In the genomic region with DNA sequence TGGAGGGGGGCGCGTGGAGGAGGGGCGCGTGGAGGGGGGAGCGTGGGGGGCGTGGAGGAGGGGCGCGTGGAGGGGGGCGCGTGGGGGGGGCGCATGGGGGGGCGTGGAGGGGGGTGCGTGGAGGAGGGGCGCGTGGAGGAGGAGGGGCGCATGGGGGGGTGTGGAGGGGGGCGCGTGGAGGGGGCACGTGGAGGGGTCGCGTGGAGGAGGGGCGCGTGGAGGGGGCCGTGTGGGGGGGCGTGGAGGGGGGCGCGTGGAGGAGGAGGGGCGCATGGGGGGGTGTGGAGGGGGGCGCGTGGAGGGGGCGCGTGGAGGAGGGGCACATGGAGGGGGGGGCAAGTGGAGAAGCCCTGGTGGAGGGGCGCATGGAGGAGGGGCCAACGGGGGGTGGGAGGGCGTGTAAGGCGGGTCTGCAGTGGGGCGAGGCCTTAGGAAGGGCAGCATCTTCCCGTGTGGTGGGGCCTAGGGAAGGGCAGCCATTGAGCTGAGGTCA, we compare ENCODE assay signal across 1 cellular context.
TF ChIP-seq lines count a peak whose summit lies in the region.

No MANE protein-coding gene starts in this region.

TF ChIP-seq in SK-N-SH treated with all-trans-retinoic acid at 6 μM for 48 hours, 23 proteins besides CTCF, POLR2A, EP300 and RAD21:
- TF ChIP-seq, protein P1, sequence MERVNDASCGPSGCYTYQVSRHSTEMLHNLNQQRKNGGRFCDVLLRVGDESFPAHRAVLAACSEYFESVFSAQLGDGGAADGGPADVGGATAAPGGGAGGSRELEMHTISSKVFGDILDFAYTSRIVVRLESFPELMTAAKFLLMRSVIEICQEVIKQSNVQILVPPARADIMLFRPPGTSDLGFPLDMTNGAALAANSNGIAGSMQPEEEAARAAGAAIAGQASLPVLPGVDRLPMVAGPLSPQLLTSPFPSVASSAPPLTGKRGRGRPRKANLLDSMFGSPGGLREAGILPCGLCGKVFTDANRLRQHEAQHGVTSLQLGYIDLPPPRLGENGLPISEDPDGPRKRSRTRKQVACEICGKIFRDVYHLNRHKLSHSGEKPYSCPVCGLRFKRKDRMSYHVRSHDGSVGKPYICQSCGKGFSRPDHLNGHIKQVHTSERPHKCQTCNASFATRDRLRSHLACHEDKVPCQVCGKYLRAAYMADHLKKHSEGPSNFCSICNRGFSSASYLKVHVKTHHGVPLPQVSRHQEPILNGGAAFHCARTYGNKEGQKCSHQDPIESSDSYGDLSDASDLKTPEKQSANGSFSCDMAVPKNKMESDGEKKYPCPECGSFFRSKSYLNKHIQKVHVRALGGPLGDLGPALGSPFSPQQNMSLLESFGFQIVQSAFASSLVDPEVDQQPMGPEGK (CRISPR knock-in tag; IDR thresholded peaks at IDR 0.05; ENCODE audit: borderline replicate concordance): no peak
- TF ChIP-seq TSHZ2 (CRISPR knock-in tag; IDR thresholded peaks at IDR 0.05) (no peak), ZNF70 (CRISPR knock-in tag; IDR thresholded peaks at IDR 0.05) (no peak), TCF4 (CRISPR knock-in tag; IDR thresholded peaks at IDR 0.05; ENCODE audit: borderline replicate concordance) (no peak), ZNF8 (CRISPR knock-in tag; IDR thresholded peaks at IDR 0.05) (no peak), GLIS3 (CRISPR knock-in tag; IDR thresholded peaks at IDR 0.05) (no peak), ESRRG (CRISPR knock-in tag; IDR thresholded peaks at IDR 0.05) (no peak), ZNF565 (CRISPR knock-in tag; conservative IDR thresholded peaks at IDR 0.05; ENCODE audit: low read depth) (no peak), PPARA (CRISPR knock-in tag; IDR thresholded peaks at IDR 0.05; ENCODE audit: borderline replicate concordance) (no peak), ISL1 (CRISPR knock-in tag; IDR thresholded peaks at IDR 0.05) (no peak), ZFP3 (CRISPR knock-in tag; IDR thresholded peaks at IDR 0.05) (no peak), ZFP30 (CRISPR knock-in tag; IDR thresholded peaks at IDR 0.05) (no peak), SNAI2 (CRISPR knock-in tag; IDR thresholded peaks at IDR 0.05) (no peak)
